In genomic region chr1:196001188-196001587, GRCh38 we compare ENCODE assay signal across 32 cellular contexts.
"Had no signal": no experiment of that assay in that cellular context is flagged by ENCODE, and none has a peak within 500 bp of the region (broad histone marks: within the 10 kb centered on the region; RNA-seq: fewer than 3 reads in every experiment).

No MANE protein-coding gene starts in this region.

- H3K27me3 ChIP-seq: ascending aorta had no signal

- H3K36me3 ChIP-seq: ascending aorta, WERI-Rb-1 had no signal

- H3K27ac Mint-ChIP-seq: activated CD4-positive, alpha-beta memory T cell treated with anti-CD3 and anti-CD28 coated beads, Interleukin-2, amount 10 ng/mL, durations not matched to agents 7 days and 5 days; activated CD8-positive, alpha-beta memory T cell treated with anti-CD3 and anti-CD28 coated beads, Interleukin-2, amount 10 ng/mL, durations not matched to agents 7 days and 5 days; activated naive CD4-positive, alpha-beta T cell treated with anti-CD3 and anti-CD28 coated beads, Interleukin-2, amount 50 U/mL, for 24 hours; activated naive CD8-positive, alpha-beta T cell treated with anti-CD3 and anti-CD28 coated beads, Interleukin-2, amount 10 ng/mL, durations not matched to agents 7 days and 5 days had no signal

- H3K27me3 Mint-ChIP-seq: activated CD4-positive, alpha-beta memory T cell treated with anti-CD3 and anti-CD28 coated beads, Interleukin-2, amount 10 ng/mL, durations not matched to agents 7 days and 5 days; activated CD8-positive, alpha-beta memory T cell treated with anti-CD3 and anti-CD28 coated beads, Interleukin-2, amount 10 ng/mL, durations not matched to agents 7 days and 5 days; activated naive CD4-positive, alpha-beta T cell treated with anti-CD3 and anti-CD28 coated beads, Interleukin-2, amount 50 U/mL, for 24 hours; activated naive CD8-positive, alpha-beta T cell treated with anti-CD3 and anti-CD28 coated beads, Interleukin-2, amount 10 ng/mL, durations not matched to agents 7 days and 5 days had no signal

- DNase-seq: activated CD4-positive, alpha-beta memory T cell treated with anti-CD3 and anti-CD28 coated beads, Interleukin-2, amount 10 ng/mL, durations not matched to agents 7 days and 5 days; activated CD4-positive, alpha-beta T cell treated with anti-CD3 and anti-CD28 coated beads for 1 hour; activated CD4-positive, alpha-beta T cell treated with anti-CD3 and anti-CD28 coated beads for 48 hours; activated CD4-positive, CD25-positive, alpha-beta regulatory T cell; activated CD8-positive, alpha-beta memory T cell treated with anti-CD3 and anti-CD28 coated beads for 24 hours; activated CD8-positive, alpha-beta memory T cell treated with anti-CD3 and anti-CD28 coated beads, Interleukin-2, amount 10 ng/mL, durations not matched to agents 7 days and 5 days; activated CD8-positive, alpha-beta memory T cell treated with anti-CD3 and anti-CD28 coated beads, Interleukin-2, amount 50 U/mL, for 48 hours; activated effector memory CD4-positive, alpha-beta T cell treated with Interleukin-2 at 50 U/mL for 16 hours; activated naive CD4-positive, alpha-beta T cell; activated naive CD8-positive, alpha-beta T cell treated with anti-CD3 and anti-CD28 coated beads, Interleukin-2, amount 10 ng/mL, durations not matched to agents 7 days and 5 days; activated T-cell treated with anti-CD3 and anti-CD28 coated beads, Interleukin-2, amount 50 U/mL, for 48 hours; amygdala; caudate nucleus; cerebellar nuclear complex; Karpas-422; KBM-7; NCI-H1436 treated with DMSO at 0.1 percent for 48 hours; NCI-H1694 treated with DMSO at 0.1 percent for 48 hours; NCI-H2029; NCI-H510A; NCI-H526; NCI-H748 treated with DMSO at 0.1 percent for 48 hours; NK-92 treated with Interleukin-12 subunit alpha and Interleukin-12 subunit beta, amount 100 ng/mL, for 24 hours; OCI-M1; Right ventricle myocardium superior; SW 1271; T-helper 1 cell; T-helper 2 cell; T-helper 9 cell; WERI-Rb-1 had no signal

- H3K4me3 ChIP-seq: ascending aorta had no signal

- H3K9me3 ChIP-seq: ascending aorta had no signal

- H3K4me1 ChIP-seq: ascending aorta had no signal

- H3K4me3 Mint-ChIP-seq: activated CD4-positive, alpha-beta memory T cell treated with anti-CD3 and anti-CD28 coated beads, Interleukin-2, amount 10 ng/mL, durations not matched to agents 7 days and 5 days; activated CD8-positive, alpha-beta memory T cell treated with anti-CD3 and anti-CD28 coated beads, Interleukin-2, amount 10 ng/mL, durations not matched to agents 7 days and 5 days; activated naive CD4-positive, alpha-beta T cell treated with anti-CD3 and anti-CD28 coated beads, Interleukin-2, amount 50 U/mL, for 24 hours; activated naive CD8-positive, alpha-beta T cell treated with anti-CD3 and anti-CD28 coated beads, Interleukin-2, amount 10 ng/mL, durations not matched to agents 7 days and 5 days had no signal

- H3K4me1 Mint-ChIP-seq: activated CD4-positive, alpha-beta memory T cell treated with anti-CD3 and anti-CD28 coated beads, Interleukin-2, amount 10 ng/mL, durations not matched to agents 7 days and 5 days; activated CD8-positive, alpha-beta memory T cell treated with anti-CD3 and anti-CD28 coated beads, Interleukin-2, amount 10 ng/mL, durations not matched to agents 7 days and 5 days; activated naive CD4-positive, alpha-beta T cell treated with anti-CD3 and anti-CD28 coated beads, Interleukin-2, amount 50 U/mL, for 24 hours; activated naive CD8-positive, alpha-beta T cell treated with anti-CD3 and anti-CD28 coated beads, Interleukin-2, amount 10 ng/mL, durations not matched to agents 7 days and 5 days had no signal

- H3K27ac ChIP-seq: ascending aorta, WERI-Rb-1 had no signal

- H3K36me3 Mint-ChIP-seq: activated CD8-positive, alpha-beta memory T cell treated with anti-CD3 and anti-CD28 coated beads, Interleukin-2, amount 10 ng/mL, durations not matched to agents 7 days and 5 days; activated naive CD4-positive, alpha-beta T cell treated with anti-CD3 and anti-CD28 coated beads, Interleukin-2, amount 50 U/mL, for 24 hours; activated naive CD8-positive, alpha-beta T cell treated with anti-CD3 and anti-CD28 coated beads, Interleukin-2, amount 10 ng/mL, durations not matched to agents 7 days and 5 days had no signal

- ATAC-seq: activated CD8-positive, alpha-beta memory T cell treated with anti-CD3 and anti-CD28 coated beads, Interleukin-2, amount 10 ng/mL, durations not matched to agents 7 days and 5 days had no signal

- H3K9me3 Mint-ChIP-seq: activated CD4-positive, alpha-beta memory T cell treated with anti-CD3 and anti-CD28 coated beads, Interleukin-2, amount 10 ng/mL, durations not matched to agents 7 days and 5 days; activated naive CD4-positive, alpha-beta T cell treated with anti-CD3 and anti-CD28 coated beads, Interleukin-2, amount 50 U/mL, for 24 hours had no signal
